In the genomic region with DNA sequence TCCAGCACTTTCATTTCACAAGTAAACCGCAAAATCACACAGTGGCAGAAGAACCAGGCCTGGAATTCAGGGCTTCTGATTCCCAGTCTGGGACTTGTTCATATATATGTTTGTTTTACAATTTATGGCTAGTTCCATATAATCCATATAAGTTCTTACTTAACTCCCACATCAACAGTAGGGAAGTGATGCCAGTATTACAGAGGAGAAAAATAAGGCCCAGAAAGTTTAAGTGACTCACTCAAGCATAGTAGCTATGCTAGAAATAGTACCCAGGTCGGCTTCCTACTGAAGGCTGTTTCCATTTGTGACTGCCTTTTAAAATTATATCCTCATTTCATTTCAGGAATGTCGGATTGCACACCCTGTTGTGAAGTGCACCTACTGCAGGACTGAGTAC, we compare ENCODE assay signal across 8 cellular contexts. TPM values are rescaled to one million over a fixed set of nuclear protein-coding genes. Genes with fewer than 3 reads are reported as not detected.
DNase-seq lines count a peak whose midpoint lies in the region; ATAC-seq and TF ChIP-seq lines count a peak whose summit lies in the region.

No MANE protein-coding gene starts in this region.

- no peak overlapping the region for H2AK9ac ChIP-seq in IMR-90 (replicated peaks; ENCODE audit: low read depth, low read length, poor library complexity)

- peak overlapping the region; percentile 81 to 97 (median 92) for H3K4me2 ChIP-seq in BLaER1 treated with 17β-estradiol and CSF1 and Interleukin-3, amounts not matched to agents 10 nM and 100 nM
- peak overlapping the region; percentile 99 for H3K4me2 ChIP-seq in IMR-90 (ENCODE audit: low read depth, low read length)

- CTCF ChIA-PET in IMR-90 (lab: Yijun Ruan, JAX): interaction anchor here (0.5 kb wide), 1 partner anchor 60 kb away, joined by 4 read pairs; no protein-coding TSS in a partner anchor

- H2AFZ ChIP-seq in IMR-90 (replicated peaks; ENCODE audit: low read length, poor library complexity): no peak overlapping the region

- peak; percentile 66 for DNase-seq in IMR-90
- no peak for DNase-seq in astrocyte of the cerebellum (ENCODE audit: low read depth)
- no peak for DNase-seq in substantia nigra (lab: John Stamatoyannopoulos, UW)
- DNase-seq in A172 (ENCODE audit: low spot score): no peak
- no peak for DNase-seq in aorta

- H3K27me3 ChIP-seq in BLaER1 treated with 17β-estradiol and CSF1 and Interleukin-3, amounts not matched to agents 10 nM and 100 nM: no peaks in the 10 kb centered on the region
- H3K27me3 ChIP-seq in IMR-90 (ENCODE audit: control insufficient read depth, insufficient read depth, low read length): no peaks in the 10 kb centered on the region
- no peaks in the 10 kb centered on the region for H3K27me3 ChIP-seq in muscle layer of colon (ENCODE audit: control insufficient read depth in 1 of 2, insufficient read depth in 2 of 2, low read length in 2 of 2)
- H3K27me3 ChIP-seq in aorta (ENCODE audit: control insufficient read depth in 1 of 2, insufficient read depth in 2 of 2, low read length in 1 of 2): no peaks in the 10 kb centered on the region

- peaks cover 4 to 9% of the 10 kb centered on the region in 2 experiments; a peak in 2 of 4 replicates for H3K79me1 ChIP-seq in IMR-90 (ENCODE audit: low read depth in 1 of 2, low read length in 2 of 2)

- H3K56ac ChIP-seq in IMR-90 (ENCODE audit: extremely low read depth, insufficient read depth, low read length): no peak overlapping the region

- dilution Hi-C loops in IMR-90 (cut with HindIII; ENCODE audit: low sequenced_read_pairs, unreplicated experiment): no loop called here

- no peak overlapping the region for H3K18ac ChIP-seq in IMR-90 (ENCODE audit: low read depth, low read length)

- H2BK5ac ChIP-seq in IMR-90 (ENCODE audit: low read depth, low read length, poor library complexity, severe bottlenecking): peak overlapping the region; percentile 16

- H3K4me3 ChIP-seq in BLaER1 treated with 17β-estradiol and CSF1 and Interleukin-3, amounts not matched to agents 10 nM and 100 nM: peak overlapping the region; percentile 86 to 98 (median 94); a peak in 18 of 20 replicates
- H3K4me3 ChIP-seq in IMR-90 (ENCODE audit: insufficient read depth, low read depth, low read length) (peak overlapping the region; percentile 74; the same call in 1 of the 2 replicates), astrocyte of the cerebellum (ENCODE audit: low read depth, low read length) (peak overlapping the region; percentile 84), muscle layer of colon (ENCODE audit: low read depth in 1 of 2, low read length in 2 of 2) (peak overlapping the region in 1 of 2 donors; percentile 75), aorta (ENCODE audit: low read length in 2 of 2) (peak overlapping the region in 1 of 2 donors; percentile 61)

- H4K20me1 ChIP-seq in BLaER1 treated with 17β-estradiol and CSF1 and Interleukin-3, amounts not matched to agents 10 nM and 100 nM: no peaks in the 10 kb centered on the region
- H4K20me1 ChIP-seq in IMR-90 (ENCODE audit: insufficient read depth, low read length): no peaks in the 10 kb centered on the region

- no TSS peak for BruUV-seq in IMR-90 (replicated peaks; lab: Mats Ljungman, UMichigan)

- H3K9me3 ChIP-seq in BLaER1 treated with 17β-estradiol and CSF1 and Interleukin-3, amounts not matched to agents 10 nM and 100 nM (replicated peaks in 1 of 11): no peaks in the 10 kb centered on the region
- H3K9me3 ChIP-seq in IMR-90 (ENCODE audit: control insufficient read depth, insufficient read depth, low read length) (no peaks in the 10 kb centered on the region), muscle layer of colon (ENCODE audit: low read length) (no peaks in the 10 kb centered on the region), aorta (ENCODE audit: control insufficient read depth, low read length) (no peaks in the 10 kb centered on the region)

- H3K23ac ChIP-seq in IMR-90 (ENCODE audit: low read depth, low read length): no peak overlapping the region

- H3K9ac ChIP-seq in BLaER1 treated with 17β-estradiol and CSF1 and Interleukin-3, amounts not matched to agents 10 nM and 100 nM: peak overlapping the region; percentile 83 to 95 (median 90); a peak in 20 of 22 replicates
- H3K9ac ChIP-seq in IMR-90 (ENCODE audit: low read depth, low read length) (peak overlapping the region; percentile 95), muscle layer of colon (ENCODE audit: low read length) (no peak overlapping the region)

- H3K9me1 ChIP-seq in IMR-90 (ENCODE audit: insufficient read depth, low read length): no peaks in the 10 kb centered on the region

- H3K36me3 ChIP-seq in BLaER1 treated with 17β-estradiol and CSF1 and Interleukin-3, amounts not matched to agents 10 nM and 100 nM: peaks cover 12 to 43% (median 22%) of the 10 kb centered on the region in 11 experiments; a peak in 20 of 22 replicates
- H3K36me3 ChIP-seq in IMR-90 (ENCODE audit: control insufficient read depth, insufficient read depth, low read length) (no peaks in the 10 kb centered on the region), muscle layer of colon (ENCODE audit: insufficient read depth, low read length) (peaks cover 9% of the 10 kb centered on the region), aorta (ENCODE audit: control insufficient read depth in 1 of 2, insufficient read depth in 2 of 2, low read length in 1 of 2) (no peaks in the 10 kb centered on the region)

- H2BK20ac ChIP-seq in IMR-90 (ENCODE audit: low read depth, low read length): no peak overlapping the region

- in situ Hi-C loops in IMR-90 (cut with MboI; ENCODE audit: low sequenced_read_pairs) (no loop called here), astrocyte of the cerebellum (cut with HindIII; ENCODE audit: low sequenced_read_pairs) (no loop called here)

- H2BK15ac ChIP-seq in IMR-90 (ENCODE audit: low read depth, low read length): no peak overlapping the region

- peaks cover 19 to 24% (median 20%) of the 10 kb centered on the region in 10 experiments for H3K4me1 ChIP-seq in BLaER1 treated with 17β-estradiol and CSF1 and Interleukin-3, amounts not matched to agents 10 nM and 100 nM
- no peaks in the 10 kb centered on the region for H3K4me1 ChIP-seq in IMR-90 (ENCODE audit: control insufficient read depth, insufficient read depth, low read length)
- H3K4me1 ChIP-seq in muscle layer of colon (ENCODE audit: insufficient read depth, low read length): peaks cover 25% of the 10 kb centered on the region
- no peaks in the 10 kb centered on the region for H3K4me1 ChIP-seq in aorta (ENCODE audit: control insufficient read depth in 1 of 2, insufficient read depth in 2 of 2, low read length in 2 of 2)

- H4K8ac ChIP-seq in IMR-90 (ENCODE audit: low read depth in 2 of 2, low read length in 2 of 2): no peak overlapping the region

- no peak for TF ChIP-seq POLR2A in IMR-90 (IDR thresholded peaks at IDR 0.05; ENCODE audit: low read depth, low read length)

- intact Hi-C loops in IMR-90 (cut with micrococcal nuclease): loop anchor here (2.0 to 5.0 kb wide), 2 partner anchors 48 to 105 kb away; a partner anchor contains a TSS
- intact Hi-C loops in aorta (cut with DNase I): loop anchor here in 1 of 2 donors (2.0 kb wide), 1 partner anchor 54 kb away; a partner anchor contains a TSS

- no CpG with 5 or more reads among the region's 3 CpGs for WGBS in IMR-90 (ENCODE audit: extremely low coverage in 2 of 2, insufficient read length in 1 of 2), 2 experiments
- WGBS in aorta, 2 donors: 34 to 35% methylated on average over 3 of the region's 3 CpGs

- H3K4ac ChIP-seq in IMR-90 (ENCODE audit: low read depth, low read length): no peak overlapping the region

- TF ChIP-seq RAD21 in IMR-90 (IDR thresholded peaks at IDR 0.05; ENCODE audit: low read length): no peak

- no peak overlapping the region for H2BK120ac ChIP-seq in IMR-90 (ENCODE audit: low read depth, low read length)

- 0 out of 2 replicates have a peak overlapping the region, but pooled peaks have one; percentile 67 for H3K14ac ChIP-seq in IMR-90 (replicated peaks; ENCODE audit: low read depth, low read length)

- TF ChIP-seq CTCF in IMR-90 (conservative IDR thresholded peaks at IDR 0.05; ENCODE audit: low read depth, low read length) (no peak), astrocyte of the cerebellum (IDR thresholded peaks at IDR 0.05; ENCODE audit: low read depth, low read length, missing control alignments) (no peak)

- H4K5ac ChIP-seq in IMR-90 (ENCODE audit: low read depth, low read length): no peak overlapping the region

- no peak overlapping the region for H2AK5ac ChIP-seq in IMR-90 (ENCODE audit: low read depth, low read length)

- POLR2A ChIA-PET in IMR-90 (lab: Charles Lee; ENCODE audit: unreplicated experiment): no interaction called here

- peak overlapping the region in 6 of 11 experiments; percentile 1 to 91 (median 82); a peak in 7 of 22 replicates for H3K27ac ChIP-seq in BLaER1 treated with 17β-estradiol and CSF1 and Interleukin-3, amounts not matched to agents 10 nM and 100 nM
- H3K27ac ChIP-seq in IMR-90 (ENCODE audit: insufficient read depth, low read length) (no peak overlapping the region), muscle layer of colon (ENCODE audit: low read depth, low read length) (peak overlapping the region; percentile 96), substantia nigra (ENCODE audit: low read depth, low read length, poor library complexity, severe bottlenecking) (no peak overlapping the region), aorta (ENCODE audit: low read depth in 1 of 2, low read length in 2 of 2) (no peak overlapping the region)

- no peak for ATAC-seq in IMR-90 (ENCODE audit: low read depth)
- ATAC-seq in aorta (ENCODE audit: low FRiP score): no peak
- ATAC-seq in GM18873 (IDR thresholded peaks at IDR 0.05; ENCODE audit: low FRiP score, unreplicated experiment): no peak

- no peak overlapping the region for H4K91ac ChIP-seq in IMR-90 (ENCODE audit: insufficient read depth, low read depth, low read length)

RNA-seq across cellular contexts. Expression of a gene that starts 1.4 kb away (rescaled TPM):
- total RNA-seq in IMR-90 (2012; rRNA removed): 8.6 and 10.0 TPM in 2 replicates
- 2.3 and 2.6 TPM in 2 replicates for polyA plus RNA-seq in IMR-90 (2012; rRNA removed)
- 0.63 and 1.5 TPM in 2 replicates for polyA plus RNA-seq in IMR-90 (2012; cell fraction: cytosol; rRNA removed)
- 1.5 and 4.8 TPM in 2 replicates for polyA plus RNA-seq in IMR-90 (2012; cell fraction: nucleus; rRNA removed; ENCODE audit: low replicate concordance)
- 8.6 and 9.4 TPM in 2 replicates for total RNA-seq in A172 (2014; rRNA removed; shearing (Covaris generic))
- total RNA-seq in aorta: 10 to 100 TPM; 14.4 to 18.9 TPM
- 1 to 10 TPM; 5.9 to 8.0 TPM for polyA plus RNA-seq in aorta

RNA-seq across cellular contexts. Expression of a gene that starts 45.9 kb away (rescaled TPM):
- total RNA-seq in IMR-90 (2012; rRNA removed): 54.8 and 68.3 TPM in 2 replicates
- polyA plus RNA-seq in IMR-90 (2012; rRNA removed): 22.5 and 28.6 TPM in 2 replicates
- polyA plus RNA-seq in IMR-90 (2012; cell fraction: cytosol; rRNA removed): 17.3 and 22.0 TPM in 2 replicates
- polyA plus RNA-seq in IMR-90 (2012; cell fraction: nucleus; rRNA removed; ENCODE audit: low replicate concordance): 23.2 and 62.6 TPM in 2 replicates
- 18.9 and 22.8 TPM in 2 replicates for total RNA-seq in A172 (2014; rRNA removed; shearing (Covaris generic))
- total RNA-seq in aorta: 10 to 100 TPM; 70.0 to 81.4 TPM
- polyA plus RNA-seq in aorta: 10 to 100 TPM; 37.6 to 43.3 TPM

RNA-seq across cellular contexts. Expression of a gene that starts 55.1 kb away (rescaled TPM):
- total RNA-seq in IMR-90 (2012; rRNA removed) (6.7 and 7.3 TPM in 2 replicates), aorta (100 to 1,000 TPM; 116 to 143 TPM)
- polyA plus RNA-seq in IMR-90 (2012; rRNA removed) (16.8 and 17.2 TPM in 2 replicates), aorta (100 to 1,000 TPM in 1 of 2 donors, 10 to 100 TPM in 1; 85.3 to 170 TPM)
- polyA plus RNA-seq in IMR-90 (2012; cell fraction: cytosol; rRNA removed): 31.2 and 35.3 TPM in 2 replicates
- 5.7 and 7.7 TPM in 2 replicates for polyA plus RNA-seq in IMR-90 (2012; cell fraction: nucleus; rRNA removed; ENCODE audit: low replicate concordance)
- total RNA-seq in A172 (2014; rRNA removed; shearing (Covaris generic)): 24.9 and 32.0 TPM in 2 replicates

Comparison
In these comparisons a context has a peak if more than half of its experiments do, and no peak if none do; other contexts are left out.
1. H3K27ac ChIP-seq: peak in BLaER1 treated with 17β-estradiol and CSF1 and Interleukin-3, amounts not matched to agents 10 nM and 100 nM (6 of 11) and muscle layer of colon (single experiment); none in IMR-90 (single experiment), substantia nigra (single experiment) and aorta (0 of 2).